Comparison of ENCODE assay signal across 8 cellular contexts in the genomic region with DNA sequence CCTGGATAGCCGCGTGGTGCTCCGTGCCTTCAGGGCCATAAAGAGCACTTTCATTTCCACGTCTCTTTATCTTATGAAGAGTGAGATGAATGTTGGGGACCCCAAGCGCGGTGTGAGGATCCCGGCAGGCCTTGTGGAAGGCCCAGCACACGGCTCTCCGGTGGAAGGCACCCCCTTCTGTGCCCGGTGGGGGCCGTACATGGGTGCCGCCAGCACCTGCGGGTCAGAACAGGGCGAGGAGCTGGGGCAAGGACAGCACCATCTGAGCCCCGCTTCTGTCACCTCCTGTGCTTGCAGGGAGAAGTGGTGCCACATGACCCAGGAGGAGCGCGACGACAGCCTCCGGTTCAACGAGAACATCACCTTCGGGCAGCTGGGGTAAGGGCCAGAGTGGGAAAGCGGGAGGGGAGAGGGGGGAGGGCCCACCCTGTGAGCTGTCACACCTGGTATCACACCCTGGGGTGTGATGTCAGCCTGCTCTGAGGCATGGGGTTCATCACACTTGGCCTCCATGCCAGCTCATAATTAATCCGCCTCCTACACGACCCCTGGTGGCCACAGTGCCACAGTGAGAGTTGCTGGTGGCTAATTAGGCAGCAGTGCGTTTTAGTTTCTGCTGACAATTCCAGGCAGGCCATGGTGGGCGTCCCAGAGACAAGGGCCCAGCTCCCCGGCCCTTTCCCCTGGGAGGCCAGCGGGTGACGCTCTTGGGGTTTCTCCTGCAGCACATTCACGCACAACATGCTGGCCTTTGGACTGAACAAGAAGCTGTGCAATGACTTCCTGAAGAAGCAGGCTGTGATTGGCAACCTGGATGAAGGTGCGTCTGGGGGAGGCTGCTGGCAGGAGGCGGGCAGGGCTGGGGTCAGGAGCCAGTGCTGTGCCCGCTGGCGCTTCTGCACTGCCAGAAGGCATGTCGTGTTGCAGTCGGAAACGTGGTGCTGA. TPM values are rescaled to one million over a fixed set of nuclear protein-coding genes. Genes with fewer than 3 reads are reported as not detected.
A peak's percentile ranks its signal among the peaks of the same experiment; 100 is the strongest.
DNase-seq lines count a peak whose midpoint lies in the region; ATAC-seq and TF ChIP-seq lines count a peak whose summit lies in the region.

No MANE protein-coding gene starts in this region.

- peaks cover 4% of the 10 kb centered on the region for H3K36me3 Mint-ChIP-seq in progenitor cell of endocrine pancreas (ENCODE audit: insufficient read depth)

- H3K27ac ChIP-seq in vagina, result no peak overlapping the region

- TF ChIP-seq CTCF in GM06990 (IDR thresholded peaks at IDR 0.05; ENCODE audit: insufficient read depth, low read length, poor library complexity, severe bottlenecking), result peak; percentile 74
- peak; percentile 81 for TF ChIP-seq CTCF in progenitor cell of endocrine pancreas (IDR thresholded peaks at IDR 0.05; ENCODE audit: unreplicated experiment)
- TF ChIP-seq CTCF in vagina (IDR thresholded peaks at IDR 0.05), result peak; percentile 44 to 64 (median 55)

- H3K4me1 Mint-ChIP-seq in progenitor cell of endocrine pancreas (ENCODE audit: low read depth), result peaks cover 8% of the 10 kb centered on the region

- H3K36me3 ChIP-seq in GM06990 (ENCODE audit: control insufficient read depth, insufficient read depth, low read length), result no peaks in the 10 kb centered on the region; the same call in 1 of the 2 replicates
- H3K36me3 ChIP-seq in vagina, result peaks cover 0 to under 1% of the 10 kb centered on the region in 2 donors

- intact Hi-C loops in vagina (cut with DNase I), result no loop called here

- no peaks in the 10 kb centered on the region for H3K9me3 Mint-ChIP-seq in progenitor cell of endocrine pancreas (ENCODE audit: low read depth)

- H3K27me3 ChIP-seq in GM06990 (replicated peaks; ENCODE audit: control insufficient read depth, insufficient read depth, low read length) (no peaks in the 10 kb centered on the region), vagina (no peaks in the 10 kb centered on the region)

- no peak overlapping the region for H3K4me3 Mint-ChIP-seq in progenitor cell of endocrine pancreas (ENCODE audit: low read depth)

- peaks cover 6% of the 10 kb centered on the region for H3K27me3 Mint-ChIP-seq in progenitor cell of endocrine pancreas

- DNase-seq in GM06990 (ENCODE audit: extremely low read depth, insufficient read length) (peak; percentile 60), HS-27A (ENCODE audit: low read depth) (peak; percentile 33), SHP77 (lab: John Stamatoyannopoulos, UW) (peak; percentile 48 to 71), glomerular endothelial cell (ENCODE audit: extremely low read depth, low read depth, low spot score) (peak; percentile 1), progenitor cell of endocrine pancreas (ENCODE audit: low spot score, unreplicated experiment) (peak; percentile 52), vagina (ENCODE audit: extremely low spot score in 2 of 2) (no peak)
- DNase-seq in activated effector memory CD4-positive, alpha-beta T cell treated with Interleukin-2 at 50 U/mL for 16 hours, result peak; percentile 69

- ATAC-seq in HG03196 (IDR thresholded peaks at IDR 0.05; ENCODE audit: unreplicated experiment), result no peak

- H3K4me3 ChIP-seq in GM06990 (replicated peaks; ENCODE audit: low read depth, low read length) (no peak overlapping the region), vagina (no peak overlapping the region)

- H3K9me3 ChIP-seq in vagina, result no peaks in the 10 kb centered on the region

- H3K4me1 ChIP-seq in vagina, result peaks cover 20% of the 10 kb centered on the region

- no peak for TF ChIP-seq POLR2A in vagina (IDR thresholded peaks at IDR 0.05)

- no peak overlapping the region for H3K27ac Mint-ChIP-seq in progenitor cell of endocrine pancreas

RNA-seq across cellular contexts. Expression of a gene that starts 25.7 kb away (rescaled TPM):
- total RNA-seq in glomerular endothelial cell, result 0.23 TPM in 1 of 2 replicates, not detected in the other
- total RNA-seq in progenitor cell of endocrine pancreas, result 0.43 and 0.80 TPM in 2 replicates
- total RNA-seq in vagina, result not detected

RNA-seq across cellular contexts. Expression of a gene that starts 59.0 kb away (rescaled TPM):
- total RNA-seq in glomerular endothelial cell (4.6 and 6.2 TPM in 2 replicates), progenitor cell of endocrine pancreas (15.2 and 16.3 TPM in 2 replicates), vagina (26.8 TPM)

Comparison
In these comparisons a context has a peak if more than half of its experiments do, and no peak if none do; other contexts are left out.
1. DNase-seq: peak in GM06990 (single experiment), HS-27A (single experiment), SHP77 (2 of 2), activated effector memory CD4-positive, alpha-beta T cell treated with Interleukin-2 at 50 U/mL for 16 hours (single experiment), glomerular endothelial cell (single experiment) and progenitor cell of endocrine pancreas (single experiment); none in vagina (0 of 2).
2. Peak in every context shown above with its lines, with median percentiles within 50 percentile points of each other: CTCF ChIP-seq.